ENCODE assay signal across 5 cellular contexts in genomic region chr13:109395014-109395413, GRCh38.
"Had no signal": no experiment of that assay in that cellular context is flagged by ENCODE, and none has a peak within 500 bp of the region (broad histone marks: within the 10 kb centered on the region; RNA-seq: fewer than 3 reads in every experiment).

No MANE protein-coding gene starts in this region.

- H3K4me3 ChIP-seq: GM23338 had no signal

- H2AFZ ChIP-seq: GM23338 had no signal

- DNase-seq: H9, KBM-7 had no signal

- ATAC-seq: GM23338 had no signal

- H3K4me2 ChIP-seq: GM23338 had no signal

- FAIRE-seq: H1, HTR-8/SVneo had no signal
